1 cellular context compared by ENCODE assay signal in genomic region chr4:77819836-77820679, GRCh38.
TF ChIP-seq lines count a peak whose summit lies in the region.

No MANE protein-coding gene starts in this region.

TF ChIP-seq in K562, 482 proteins besides CTCF, POLR2A, EP300 and RAD21 (continued from another document):
- TF ChIP-seq ZNF518B (CRISPR knock-in tag; IDR thresholded peaks at IDR 0.05) (no peak), ELK1 (CRISPR knock-in tag; IDR thresholded peaks at IDR 0.05) (no peak), ATF4 (CRISPR knock-in tag; IDR thresholded peaks at IDR 0.05) (no peak), ZNF41 (CRISPR knock-in tag; conservative IDR thresholded peaks at IDR 0.05) (0 out of 2 replicates have a peak, but pooled peaks have one; percentile 31), PTRF (tag; IDR thresholded peaks at IDR 0.05) (no peak), MEF2A (IDR thresholded peaks at IDR 0.05; ENCODE audit: control insufficient read depth, low read depth, low read length) (no peak)
- TF ChIP-seq, protein P1, sequence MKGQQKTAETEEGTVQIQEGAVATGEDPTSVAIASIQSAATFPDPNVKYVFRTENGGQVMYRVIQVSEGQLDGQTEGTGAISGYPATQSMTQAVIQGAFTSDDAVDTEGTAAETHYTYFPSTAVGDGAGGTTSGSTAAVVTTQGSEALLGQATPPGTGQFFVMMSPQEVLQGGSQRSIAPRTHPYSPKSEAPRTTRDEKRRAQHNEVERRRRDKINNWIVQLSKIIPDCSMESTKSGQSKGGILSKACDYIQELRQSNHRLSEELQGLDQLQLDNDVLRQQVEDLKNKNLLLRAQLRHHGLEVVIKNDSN (CRISPR knock-in tag; IDR thresholded peaks at IDR 0.05), result no peak
TF ChIP-seq in K562: peak in this region for 107.
